ENCODE assay signal across 1 cellular context in the genomic region with DNA sequence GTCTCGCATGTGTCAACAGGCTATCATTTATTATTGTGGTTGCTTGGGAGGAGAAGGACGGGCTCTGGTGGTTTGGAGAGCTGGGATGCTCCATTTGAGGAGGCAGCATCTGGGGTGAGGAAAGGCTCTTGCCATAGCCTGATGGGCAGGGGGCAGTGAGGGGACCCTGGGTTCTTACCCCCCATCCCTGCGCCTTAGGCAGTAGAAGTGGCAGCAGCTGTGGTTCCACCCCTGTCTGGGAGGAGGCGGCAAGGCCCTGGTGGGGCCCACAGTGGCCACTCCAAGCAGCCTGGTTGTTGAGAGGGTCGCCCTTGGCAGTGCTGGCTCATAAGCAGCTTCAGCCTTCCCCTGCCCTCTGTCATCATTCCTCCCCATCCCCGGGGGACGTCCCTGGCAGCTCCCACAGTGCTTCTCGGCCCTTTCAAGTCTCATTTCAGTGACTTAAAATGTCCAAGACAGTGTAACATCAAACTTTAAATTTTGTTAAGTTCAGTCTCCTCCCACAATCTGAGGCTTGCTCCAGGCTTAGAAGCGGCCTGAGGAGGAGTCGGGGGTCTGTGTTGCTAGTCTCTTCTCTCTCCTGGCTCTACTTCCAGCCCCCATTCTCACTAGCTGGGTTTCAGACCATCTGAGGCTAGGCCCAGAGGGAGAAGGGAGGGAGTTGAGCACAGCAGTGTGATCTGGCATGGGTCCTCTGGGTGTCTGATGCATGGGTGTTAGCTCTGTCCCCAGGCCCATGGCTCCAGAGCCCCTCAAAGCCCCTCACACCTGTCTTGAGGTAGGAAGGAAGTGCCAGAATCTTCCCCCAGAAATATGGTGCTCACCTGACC.
TF ChIP-seq lines count a peak whose summit lies in the region.

No MANE protein-coding gene starts in this region.

TF ChIP-seq in H1, 55 proteins besides CTCF, POLR2A, EP300 and RAD21:
- TF ChIP-seq BRCA1 (IDR thresholded peaks at IDR 0.05; ENCODE audit: low read depth, low read length), result no peak
- no peak for TF ChIP-seq SP1 (IDR thresholded peaks at IDR 0.05; ENCODE audit: low read depth, low read length)
- no peak for TF ChIP-seq SAP30 (IDR thresholded peaks at IDR 0.05; ENCODE audit: insufficient read depth, insufficient replicate concordance, low read length)
- no peak for TF ChIP-seq NANOG (IDR thresholded peaks at IDR 0.05; ENCODE audit: insufficient read depth, low read depth, low read length, poor library complexity, severe bottlenecking)
- no peak for TF ChIP-seq SRF (IDR thresholded peaks at IDR 0.05; ENCODE audit: low read depth, low read length)
- TF ChIP-seq KDM1A (IDR thresholded peaks at IDR 0.05; ENCODE audit: borderline replicate concordance, low read length), result no peak
- no peak for TF ChIP-seq TBP (IDR thresholded peaks at IDR 0.05; ENCODE audit: low read depth, low read length)
- no peak for TF ChIP-seq SIN3A (conservative IDR thresholded peaks at IDR 0.05 in 1 of 2, IDR thresholded peaks at IDR 0.05 in 1 of 2; ENCODE audit: low read depth in 1 of 2, low read length in 2 of 2)
- TF ChIP-seq, protein P1, sequence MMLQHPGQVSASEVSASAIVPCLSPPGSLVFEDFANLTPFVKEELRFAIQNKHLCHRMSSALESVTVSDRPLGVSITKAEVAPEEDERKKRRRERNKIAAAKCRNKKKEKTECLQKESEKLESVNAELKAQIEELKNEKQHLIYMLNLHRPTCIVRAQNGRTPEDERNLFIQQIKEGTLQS (IDR thresholded peaks at IDR 0.05; ENCODE audit: insufficient read depth, low read depth, low read length), result no peak
- TF ChIP-seq ATF2 (IDR thresholded peaks at IDR 0.05; ENCODE audit: low read length), result no peak
- no peak for TF ChIP-seq BACH1 (IDR thresholded peaks at IDR 0.05; ENCODE audit: low read length)
- no peak for TF ChIP-seq KDM5A (IDR thresholded peaks at IDR 0.05; ENCODE audit: low read length)
- TF ChIP-seq YY1 (IDR thresholded peaks at IDR 0.05; ENCODE audit: low read depth, low read length), result no peak
- no peak for TF ChIP-seq RFX5 (IDR thresholded peaks at IDR 0.05; ENCODE audit: borderline replicate concordance, low read depth, low read length)
